In genomic region chr1:117359560-117360289, GRCh38 we compare ENCODE assay signal across 1 cellular context.
TF ChIP-seq lines count a peak whose summit lies in the region.

No MANE protein-coding gene starts in this region.

TF ChIP-seq in HepG2, 621 proteins besides CTCF, POLR2A, EP300 and RAD21 (continued from another document):
- TF ChIP-seq MTA1 (CRISPR knock-in tag; IDR thresholded peaks at IDR 0.05; ENCODE audit: borderline replicate concordance) (no peak), CREB1 (IDR thresholded peaks at IDR 0.05) (no peak), CREB1 (CRISPR knock-in tag; IDR thresholded peaks at IDR 0.05) (no peak), ZFP36L2 (CRISPR knock-in tag; IDR thresholded peaks at IDR 0.05) (no peak), SKI (IDR thresholded peaks at IDR 0.05; ENCODE audit: partially characterized antibody) (no peak), DMAP1 (CRISPR knock-in tag; IDR thresholded peaks at IDR 0.05) (no peak), ZNF816 (CRISPR knock-in tag; IDR thresholded peaks at IDR 0.05; ENCODE audit: borderline replicate concordance) (no peak), PAX8 (CRISPR knock-in tag; IDR thresholded peaks at IDR 0.05; ENCODE audit: borderline replicate concordance) (no peak), PRPF4 (IDR thresholded peaks at IDR 0.05; ENCODE audit: low read depth, low read length, poor library complexity, severe bottlenecking) (no peak), ZNF605 (CRISPR knock-in tag; IDR thresholded peaks at IDR 0.05) (no peak), NFYC (CRISPR knock-in tag; IDR thresholded peaks at IDR 0.05) (no peak), KDM1A (CRISPR knock-in tag; IDR thresholded peaks at IDR 0.05) (no peak)
